Comparison of ENCODE assay signal across 8 cellular contexts in genomic region chr6:42050011-42050896, GRCh38.
A peak's percentile ranks its signal among the peaks of the same experiment; 100 is the strongest.
DNase-seq lines count a peak whose midpoint lies in the region; ATAC-seq and TF ChIP-seq lines count a peak whose summit lies in the region.

Gene TAF8, plus strand, starts transcription at chr6:42050524. Its CDS starts 18 bp downstream, at chr6:42050542.

- peak; percentile 55 for ATAC-seq in GM18508 (IDR thresholded peaks at IDR 0.05; ENCODE audit: insufficient read depth, unreplicated experiment)
- ATAC-seq in HG02981 (IDR thresholded peaks at IDR 0.05; ENCODE audit: unreplicated experiment) = peak; percentile 63

- DNase-seq in NCI-H2029 treated with DMSO at 0.1 percent for 48 hours (lab: John Stamatoyannopoulos, UW) (peak; percentile 49), T-helper 22 cell (ENCODE audit: low read depth) (peak; percentile 80), astrocyte of the cerebellum (ENCODE audit: low read depth) (peak; percentile 86), hepatic stellate cell (ENCODE audit: low spot score) (peak; percentile 99), retina (peak; percentile 99), cortex of kidney (lab: John Stamatoyannopoulos, UW) (no peak)

- in situ Hi-C loops in astrocyte of the cerebellum (cut with HindIII; ENCODE audit: low sequenced_read_pairs) = no loop called here

- TF ChIP-seq CTCF in astrocyte of the cerebellum (IDR thresholded peaks at IDR 0.05; ENCODE audit: low read depth, low read length, missing control alignments) = no peak

- H3K4me3 ChIP-seq in astrocyte of the cerebellum (ENCODE audit: low read depth, low read length) = peak within 1 kb of the TSS; percentile 74
